ENCODE assay signal across 21 cellular contexts in the genomic region with DNA sequence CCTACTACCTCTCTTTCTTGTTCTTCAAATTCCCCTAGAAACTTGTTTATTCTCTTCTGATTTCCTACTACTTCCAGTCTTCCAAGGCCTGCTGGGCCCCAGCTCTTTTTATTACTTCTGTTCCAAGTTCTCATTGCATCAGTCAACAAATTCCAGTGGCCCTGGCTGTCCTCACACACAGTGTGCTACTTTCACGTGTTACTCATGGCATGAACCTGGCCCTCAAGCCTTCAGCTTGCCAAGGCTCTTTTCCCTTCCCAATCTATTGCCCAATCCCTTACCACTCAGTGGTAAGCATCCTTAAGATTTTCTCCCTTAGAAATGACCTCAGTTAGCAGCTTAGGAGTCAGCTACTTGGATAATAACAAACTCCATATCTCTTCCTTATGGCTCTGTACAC.
DNase-seq lines count a peak whose midpoint lies in the region; ATAC-seq and TF ChIP-seq lines count a peak whose summit lies in the region.
"Had no signal": no experiment of that assay in that cellular context is flagged by ENCODE, and none has a peak within 500 bp of the region (broad histone marks: within the 10 kb centered on the region; RNA-seq: fewer than 3 reads in every experiment).

No MANE protein-coding gene starts in this region.

- no peaks in the 10 kb centered on the region for H3K9me3 ChIP-seq in gastrocnemius medialis
- H3K9me3 ChIP-seq in testis, result no peaks in the 10 kb centered on the region
- H3K9me3 ChIP-seq in spleen, result no peaks in the 10 kb centered on the region
- H3K9me3 ChIP-seq: upper lobe of left lung had no signal

- in situ Hi-C loops in gastrocnemius medialis (cut with MboI; ENCODE audit: low sequenced_read_pairs in 4 of 4), result loop anchor here in 2 of 4 donors (10.0 to 25.0 kb wide), 2 partner anchors 647 to 805 kb away; no protein-coding TSS in a partner anchor

- H3K27ac ChIP-seq in gastrocnemius medialis (no peak overlapping the region), testis (no peak overlapping the region), spleen (no peak overlapping the region)
- H3K27ac ChIP-seq: KMS-11 had no signal

- ATAC-seq in left ventricle myocardium superior (peak; percentile 88), gastrocnemius medialis (peak; percentile 67 to 87), GM21423 (IDR thresholded peaks at IDR 0.05; ENCODE audit: unreplicated experiment) (no peak), GM18520 (IDR thresholded peaks at IDR 0.05; ENCODE audit: unreplicated experiment) (no peak)
- ATAC-seq: GM12878 had no signal

- H3K27me3 ChIP-seq in gastrocnemius medialis (no peaks in the 10 kb centered on the region), testis (no peaks in the 10 kb centered on the region), spleen (replicated peaks in 1 of 7) (no peaks in the 10 kb centered on the region)
- H3K27me3 ChIP-seq: upper lobe of left lung had no signal

- H3K36me3 ChIP-seq in gastrocnemius medialis, result no peaks in the 10 kb centered on the region
- no peaks in the 10 kb centered on the region for H3K36me3 ChIP-seq in testis (ENCODE audit: low read depth, missing control alignments)
- no peaks in the 10 kb centered on the region for H3K36me3 ChIP-seq in spleen
- H3K36me3 ChIP-seq: upper lobe of left lung had no signal

- TF ChIP-seq CTCF in cardiac fibroblast (IDR thresholded peaks at IDR 0.05; ENCODE audit: low read depth, low read length), result no peak
- TF ChIP-seq CTCF in gastrocnemius medialis (IDR thresholded peaks at IDR 0.05 in 4 of 5, conservative IDR thresholded peaks at IDR 0.05 in 1 of 5), result no peak
- no peak for TF ChIP-seq CTCF in testis (IDR thresholded peaks at IDR 0.05)
- no peak for TF ChIP-seq CTCF in spleen (IDR thresholded peaks at IDR 0.05 in 8 of 11, conservative IDR thresholded peaks at IDR 0.05 in 3 of 11)

- TF ChIP-seq POLR2A in gastrocnemius medialis (IDR thresholded peaks at IDR 0.05) (no peak), testis (IDR thresholded peaks at IDR 0.05) (no peak), spleen (IDR thresholded peaks at IDR 0.05) (no peak)

- intact Hi-C loops in left ventricle myocardium superior (cut with micrococcal nuclease) (no loop called here), gastrocnemius medialis (cut with DNase I; ENCODE audit: low total_unique reads) (no loop called here), testis (cut with DNase I; ENCODE audit: low total_unique reads) (no loop called here), spleen (cut with DNase I; ENCODE audit: low total_unique reads) (no loop called here)

- no peaks in the 10 kb centered on the region for H3K4me1 ChIP-seq in gastrocnemius medialis
- no peaks in the 10 kb centered on the region for H3K4me1 ChIP-seq in testis
- no peaks in the 10 kb centered on the region for H3K4me1 ChIP-seq in spleen

- peak; percentile 71 for DNase-seq in GM04503 (ENCODE audit: low read depth)
- peak; percentile 21 to 25 for DNase-seq in cardiac fibroblast (ENCODE audit: low read depth in 2 of 2)
- peak; percentile 30 for DNase-seq in left ventricle myocardium superior
- peak; percentile 12 to 63 for DNase-seq in gastrocnemius medialis
- no peak for DNase-seq in testis
- no peak for DNase-seq in spleen
- DNase-seq: activated CD4-positive, alpha-beta T cell treated with anti-CD3 and anti-CD28 coated beads, Interleukin-2, amount 50 U/mL, for 48 hours; activated naive CD4-positive, alpha-beta T cell treated with anti-CD3 and anti-CD28 coated beads, Interleukin-2, amount 10 ng/mL, durations not matched to agents 7 days and 5 days; activated T-cell treated with anti-CD3 and anti-CD28 coated beads, Interleukin-2, amount 50 U/mL, for 1 hour; dermis blood vessel endothelial cell; erythroblast; NCI-H1092 treated with DMSO at 0.1 percent for 48 hours; NCI-H526; SHP77; stimulated activated naive CD4-positive, alpha-beta T cell treated with Interleukin-2 at 50 U/mL for 16 hours; T-helper 1 cell had no signal

- 48 to 60% methylated on average over 1 of the region's 1 CpG for WGBS in testis, 2 donors
- WGBS in spleen, 5 donors, result 54 to 83% (median 72%) methylated on average over 1 of the region's 1 CpG

- H3K4me3 ChIP-seq in cardiac fibroblast (replicated peaks in 1 of 2; ENCODE audit: low read depth in 2 of 2, low read length in 2 of 2) (no peak overlapping the region), gastrocnemius medialis (no peak overlapping the region), testis (no peak overlapping the region), spleen (no peak overlapping the region)
- H3K4me3 ChIP-seq: GM12878, upper lobe of left lung had no signal

Comparison
In these comparisons a context has a peak if more than half of its experiments do, and no peak if none do; other contexts are left out.
1. DNase-seq: peak in GM04503 (single experiment), cardiac fibroblast (2 of 2), left ventricle myocardium superior (single experiment) and gastrocnemius medialis (2 of 2); none in testis (single experiment) and spleen (single experiment).
2. ATAC-seq: peak in left ventricle myocardium superior (single experiment) and gastrocnemius medialis (2 of 2); none in GM21423 (single experiment) and GM18520 (single experiment).